ENCODE assay signal across 8 cellular contexts in the genomic region with DNA sequence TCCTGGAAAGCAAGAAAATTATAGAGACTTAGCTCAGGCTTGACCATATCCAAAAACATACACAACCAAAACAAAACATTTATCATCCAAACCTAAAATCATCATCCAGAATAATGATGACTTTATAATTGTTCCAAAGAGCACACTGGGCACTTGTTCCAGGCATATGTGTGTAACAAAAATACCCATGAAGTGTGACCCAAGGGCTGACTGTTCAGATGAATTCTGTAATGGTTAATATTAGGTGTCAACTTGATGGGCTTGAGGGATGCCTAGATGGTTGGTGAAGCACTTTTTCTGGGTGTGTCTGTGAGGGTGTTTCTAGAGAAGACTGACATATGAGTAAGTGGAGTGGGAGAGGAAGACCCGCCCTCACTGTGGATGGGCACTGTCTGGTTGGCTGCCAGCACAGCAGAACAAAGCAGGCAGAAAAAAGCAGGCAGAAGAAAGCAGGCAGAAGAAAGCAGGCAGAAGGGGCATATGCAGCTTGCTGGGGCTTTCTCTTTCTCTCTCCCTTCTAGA. TPM values are rescaled to one million over a fixed set of nuclear protein-coding genes. Genes with fewer than 3 reads are reported as not detected.
DNase-seq lines count a peak whose midpoint lies in the region; ATAC-seq and TF ChIP-seq lines count a peak whose summit lies in the region.

No MANE protein-coding gene starts in this region.

- H3K4me1 ChIP-seq in right cardiac atrium (ENCODE audit: control insufficient read depth, insufficient read depth, low read length): peaks cover 4% of the 10 kb centered on the region
- H3K4me1 ChIP-seq in iPS-20b (ENCODE audit: insufficient read depth, low read length): peaks cover 27% of the 10 kb centered on the region
- peaks cover 0 to 19% (median 4%) of the 10 kb centered on the region in 3 donors for H3K4me1 ChIP-seq in gastroesophageal sphincter

- H3K27me3 ChIP-seq in right cardiac atrium (ENCODE audit: control insufficient read depth, insufficient read depth): no peaks in the 10 kb centered on the region
- H3K27me3 ChIP-seq in iPS-20b (ENCODE audit: insufficient read depth, low read length): no peaks in the 10 kb centered on the region
- no peaks in the 10 kb centered on the region for H3K27me3 ChIP-seq in gastroesophageal sphincter

- DNase-seq in right cardiac atrium: peak in 1 of 3 donors; percentile 57
- no peak for DNase-seq in cardiac septum (ENCODE audit: low spot score)
- peak; percentile 34 for DNase-seq in RPMI7951 (ENCODE audit: low read depth)
- DNase-seq in ureter (ENCODE audit: low spot score): peak; percentile 25
- no peak for DNase-seq in COLO829 (ENCODE audit: low spot score)

- ATAC-seq in right cardiac atrium: peak; percentile 55 to 65
- no peak for ATAC-seq in gastroesophageal sphincter
- ATAC-seq in GM19463 (IDR thresholded peaks at IDR 0.05; ENCODE audit: unreplicated experiment): no peak

- no peak for TF ChIP-seq CTCF in gastroesophageal sphincter (IDR thresholded peaks at IDR 0.05)

- no peaks in the 10 kb centered on the region for H3K36me3 ChIP-seq in iPS-20b (ENCODE audit: insufficient read depth, low read depth, low read length)
- no peaks in the 10 kb centered on the region for H3K36me3 ChIP-seq in gastroesophageal sphincter

- intact Hi-C loops in right cardiac atrium (cut with DNase I) (no loop called here), cardiac septum (cut with DNase I) (no loop called here)

- H3K27ac ChIP-seq in right cardiac atrium (ENCODE audit: low read length) (no peak overlapping the region), iPS-20b (ENCODE audit: low read length) (no peak overlapping the region), gastroesophageal sphincter (peak overlapping the region in 1 of 4 donors; percentile 33)

- H3K4me3 ChIP-seq in right cardiac atrium (ENCODE audit: low read length): no peak overlapping the region
- no peak overlapping the region for H3K4me3 ChIP-seq in iPS-20b (ENCODE audit: low read length)
- no peak overlapping the region for H3K4me3 ChIP-seq in gastroesophageal sphincter

- TF ChIP-seq POLR2A in gastroesophageal sphincter (IDR thresholded peaks at IDR 0.05): no peak

- WGBS in right cardiac atrium: 53% methylated on average over 1 of the region's 1 CpG
- 0 to 89% methylated on average over 1 of the region's 1 CpG for WGBS in gastroesophageal sphincter (ENCODE audit: low coverage in 1 of 2), 2 donors

- TF ChIP-seq EP300 in gastroesophageal sphincter (IDR thresholded peaks at IDR 0.05): no peak

- no peaks in the 10 kb centered on the region for H3K9me3 ChIP-seq in right cardiac atrium (ENCODE audit: control insufficient read depth, low read length)
- H3K9me3 ChIP-seq in iPS-20b (ENCODE audit: insufficient read depth, low read depth, low read length): peaks cover 12% of the 10 kb centered on the region; the same call in 1 of the 2 replicates
- H3K9me3 ChIP-seq in gastroesophageal sphincter: no peaks in the 10 kb centered on the region

- H3K9ac ChIP-seq in iPS-20b (ENCODE audit: low read depth, low read length): peak overlapping the region; percentile 32; the same call in 1 of the 2 replicates

RNA-seq across cellular contexts. Expression of a gene that starts 43.1 kb away (rescaled TPM):
- total RNA-seq in right cardiac atrium (1 to 10 TPM in 2 of 4 donors, under 1 TPM in 2; 0.92 to 2.6 (median 1.5) TPM), cardiac septum (0.75 TPM), ureter (7.1 TPM), gastroesophageal sphincter (1 to 10 TPM in 3 of 4 donors, not detected in 1; 1.1 to 1.8 (median 1.2) TPM)
- polyA plus RNA-seq in right cardiac atrium: 0.59 TPM
- total RNA-seq in RPMI7951 (2014; rRNA removed; shearing (Covaris generic)): not detected in 2 replicates

RNA-seq across cellular contexts. Expression of a gene that starts 43.6 kb away (rescaled TPM):
- total RNA-seq in right cardiac atrium (10 to 100 TPM; 11.7 to 15.5 (median 13.3) TPM), cardiac septum (5.2 TPM), ureter (31.1 TPM), gastroesophageal sphincter (1 to 10 TPM; 1.7 to 8.5 (median 5.1) TPM)
- 5.0 TPM for polyA plus RNA-seq in right cardiac atrium
- total RNA-seq in RPMI7951 (2014; rRNA removed; shearing (Covaris generic)): 39.8 and 41.8 TPM in 2 replicates

Comparison
In these comparisons a context has a peak if more than half of its experiments do, and no peak if none do; other contexts are left out.
1. ATAC-seq: peak in right cardiac atrium (2 of 2); none in gastroesophageal sphincter (single experiment) and GM19463 (single experiment).
2. DNase-seq: peak in RPMI7951 (single experiment) and ureter (single experiment); none in cardiac septum (single experiment) and COLO829 (single experiment).